In genomic region chr1:27772932-27773731, GRCh38 we compare ENCODE assay signal across 8 cellular contexts. TPM values are rescaled to one million over a fixed set of nuclear protein-coding genes. Genes with fewer than 3 reads are reported as not detected.
DNase-seq lines count a peak whose midpoint lies in the region; TF ChIP-seq lines count a peak whose summit lies in the region.

TSS of gene STX12 (plus strand) at chr1:27773219. CDS start at chr1:27773308, 89 bp downstream.

- POLR2A ChIA-PET in activated CD8-positive, alpha-beta memory T cell treated with anti-CD3 and anti-CD28 coated beads for 36 hours (lab: Charles Lee) = interaction anchor here (0.6 to 2.4 kb wide), 13 partner anchors 9 to 732 kb away, joined by 3 to 35 read pairs (median 4); partner anchors contain the start of genes FAM76A, IFI6, PPP1R8 and RCC1

- no peak for TF ChIP-seq CTCF in GM20000 (IDR thresholded peaks at IDR 0.05; ENCODE audit: extremely low read depth, missing control alignments)

- peak; percentile 97 for DNase-seq in CMK (ENCODE audit: low read depth)
- peak; percentile 97 for DNase-seq in GM20000 (ENCODE audit: low spot score)
- peak; percentile 99 for DNase-seq in HT-29 (ENCODE audit: low spot score)
- DNase-seq in NOMO-1 (lab: John Stamatoyannopoulos, UW; ENCODE audit: unreplicated experiment in 2 of 2) = peak; percentile 86 to 94
- peak; percentile 98 for DNase-seq in effector CD8-positive, alpha-beta T cell (lab: John Stamatoyannopoulos, UW)
- peak; percentile 99 for DNase-seq in lung microvascular endothelial cell (ENCODE audit: low read depth in 2 of 2)
- DNase-seq in stimulated activated CD4-positive, alpha-beta T cell treated with anti-CD3 and anti-CD28 coated beads, TNF-alpha, amount 100 ng/mL, for 48 hours (ENCODE audit: low read depth in 3 of 3) = peak; percentile 98 to 99 (median 99)

- CTCF ChIA-PET in activated CD8-positive, alpha-beta memory T cell treated with anti-CD3 and anti-CD28 coated beads for 36 hours (lab: Charles Lee) = interaction anchor here (0.7 to 1.6 kb wide), 5 partner anchors 18 to 171 kb away, joined by 3 to 4 read pairs (median 3); partner anchors contain the start of gene FAM76A

RNA-seq across cellular contexts. Expression of gene STX12, which starts in this region (rescaled TPM):
- 16.3 and 18.7 TPM in 2 replicates for total RNA-seq in HT-29 (2014; rRNA removed; shearing (Covaris generic))
- total RNA-seq in activated CD8-positive, alpha-beta memory T cell treated with anti-CD3 and anti-CD28 coated beads for 36 hours = 10 to 100 TPM; 20.8 to 21.1 TPM
- 56.9 and 78.2 TPM in 2 replicates for total RNA-seq in lung microvascular endothelial cell

Comparison
In these comparisons a context has a peak if more than half of its experiments do, and no peak if none do; other contexts are left out.
1. Peak in every context shown above with its lines: DNase-seq.